Comparison of ENCODE assay signal across 22 cellular contexts in the genomic region with DNA sequence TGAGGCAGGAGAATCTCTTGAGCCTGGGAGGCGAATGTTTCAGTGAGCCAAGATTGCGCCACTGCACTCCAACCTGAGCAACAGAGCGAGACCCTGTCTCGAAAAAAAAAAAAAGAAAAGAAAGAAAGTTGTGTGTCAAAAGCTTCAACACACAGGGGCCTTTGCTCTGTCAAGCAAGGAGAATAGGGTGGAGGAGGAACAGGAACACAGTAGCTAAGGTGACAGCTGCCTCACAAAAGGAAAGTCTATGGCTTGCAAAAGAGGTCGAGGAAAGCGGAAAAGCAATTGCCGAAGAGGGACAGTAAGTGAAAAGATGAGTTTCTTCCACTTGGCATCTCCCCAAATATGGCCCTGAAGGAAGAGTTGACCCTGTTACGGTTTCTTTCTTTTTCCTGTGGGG. TPM values are rescaled to one million over a fixed set of nuclear protein-coding genes. Genes with fewer than 3 reads are reported as not detected.
A peak's percentile ranks its signal among the peaks of the same experiment; 100 is the strongest.
DNase-seq lines count a peak whose midpoint lies in the region; ATAC-seq and TF ChIP-seq lines count a peak whose summit lies in the region.
"Had no signal": no experiment of that assay in that cellular context is flagged by ENCODE, and none has a peak within 500 bp of the region (broad histone marks: within the 10 kb centered on the region; RNA-seq: fewer than 3 reads in every experiment).

No MANE protein-coding gene starts in this region.

- no peaks in the 10 kb centered on the region for H3K27me3 Mint-ChIP-seq in CD4-positive, CD25-positive, alpha-beta regulatory T cell
- no peaks in the 10 kb centered on the region for H3K27me3 Mint-ChIP-seq in natural killer cell treated with Interleukin-12 subunit alpha and Interleukin-12 subunit beta and Interleukin-15 and Interleukin-18, amount 100 ng/mL, for 72 hours

- H3K27ac ChIP-seq in CD4-positive, CD25-positive, alpha-beta regulatory T cell (ENCODE audit: insufficient read depth, low read length, poor library complexity, severe bottlenecking) = peak overlapping the region; percentile 60
- H3K27ac ChIP-seq: adrenal gland, heart left ventricle, HL-60, PC-9, SK-N-MC, tibial nerve had no signal

- no peaks in the 10 kb centered on the region for H3K9me3 ChIP-seq in CD4-positive, CD25-positive, alpha-beta regulatory T cell (ENCODE audit: control insufficient read depth in 2 of 2, low read length in 2 of 2)
- H3K9me3 ChIP-seq: adrenal gland, heart left ventricle, tibial nerve had no signal

- peaks cover 99% of the 10 kb centered on the region for H3K4me1 ChIP-seq in CD4-positive, CD25-positive, alpha-beta regulatory T cell (ENCODE audit: control insufficient read depth, insufficient read depth, low read length, poor library complexity, severe bottlenecking)
- H3K4me1 ChIP-seq: adrenal gland had no signal

- DNase-seq in CD4-positive, CD25-positive, alpha-beta regulatory T cell = peak in 1 of 3 donors; percentile 46
- DNase-seq in GM12865 (ENCODE audit: low read depth) (peak; percentile 16), NCI-H146 (lab: John Stamatoyannopoulos, UW) (no peak), LoVo (ENCODE audit: low spot score) (no peak), KG1 (lab: John Stamatoyannopoulos, UW) (no peak)
- no peak for DNase-seq in activated naive CD4-positive, alpha-beta T cell treated with anti-CD3 and anti-CD28 coated beads, Interleukin-2, amount 50 U/mL, for 72 hours (ENCODE audit: low spot score in 2 of 2)
- DNase-seq in natural killer cell treated with Interleukin-12 subunit alpha and Interleukin-12 subunit beta and Interleukin-15 and Interleukin-18, amount 100 ng/mL, for 72 hours (ENCODE audit: low spot score) = no peak
- DNase-seq: adrenal gland; caudate nucleus; effector CD4-positive, alpha-beta T cell; heart left ventricle; NCI-H1092; NCI-H2171; PC-9 had no signal

- ATAC-seq in CD4-positive, CD25-positive, alpha-beta regulatory T cell (ENCODE audit: low read depth in 2 of 2) = no peak
- ATAC-seq in activated naive CD4-positive, alpha-beta T cell treated with anti-CD3 and anti-CD28 coated beads, Interleukin-2, amount 50 U/mL, for 72 hours = peak in 1 of 2 donors; percentile 8
- ATAC-seq in natural killer cell treated with Interleukin-12 subunit alpha and Interleukin-12 subunit beta and Interleukin-15 and Interleukin-18, amount 100 ng/mL, for 72 hours = no peak
- no peak for ATAC-seq in GM18873 (IDR thresholded peaks at IDR 0.05; ENCODE audit: low FRiP score, unreplicated experiment)
- ATAC-seq: heart left ventricle, sciatic nerve had no signal

- peak overlapping the region; percentile 42 to 82 (median 74) for H3K4me3 Mint-ChIP-seq in CD4-positive, CD25-positive, alpha-beta regulatory T cell
- H3K4me3 Mint-ChIP-seq in natural killer cell treated with Interleukin-12 subunit alpha and Interleukin-12 subunit beta and Interleukin-15 and Interleukin-18, amount 100 ng/mL, for 72 hours = peak overlapping the region; percentile 74
- H3K4me3 Mint-ChIP-seq: GM23338 had no signal

- H3K4me1 Mint-ChIP-seq in CD4-positive, CD25-positive, alpha-beta regulatory T cell = peaks cover 34 to 63% (median 53%) of the 10 kb centered on the region in 4 donors
- peaks cover 38 to 59% of the 10 kb centered on the region in 2 donors for H3K4me1 Mint-ChIP-seq in natural killer cell treated with Interleukin-12 subunit alpha and Interleukin-12 subunit beta and Interleukin-15 and Interleukin-18, amount 100 ng/mL, for 72 hours (ENCODE audit: low read depth in 2 of 2)

- H3K9me3 Mint-ChIP-seq in CD4-positive, CD25-positive, alpha-beta regulatory T cell = no peaks in the 10 kb centered on the region
- H3K9me3 Mint-ChIP-seq in activated naive CD4-positive, alpha-beta T cell treated with anti-CD3 and anti-CD28 coated beads, Interleukin-2, amount 50 U/mL, for 72 hours = no peaks in the 10 kb centered on the region
- peaks cover 2% of the 10 kb centered on the region for H3K9me3 Mint-ChIP-seq in natural killer cell treated with Interleukin-12 subunit alpha and Interleukin-12 subunit beta and Interleukin-15 and Interleukin-18, amount 100 ng/mL, for 72 hours
- H3K9me3 Mint-ChIP-seq: GM23338 had no signal

- H3K27ac Mint-ChIP-seq in CD4-positive, CD25-positive, alpha-beta regulatory T cell = peak overlapping the region; percentile 90 to 99 (median 93)
- H3K27ac Mint-ChIP-seq in activated naive CD4-positive, alpha-beta T cell treated with anti-CD3 and anti-CD28 coated beads, Interleukin-2, amount 50 U/mL, for 72 hours = peak overlapping the region; percentile 95 to 98
- H3K27ac Mint-ChIP-seq in natural killer cell treated with Interleukin-12 subunit alpha and Interleukin-12 subunit beta and Interleukin-15 and Interleukin-18, amount 100 ng/mL, for 72 hours = peak overlapping the region; percentile 72 to 85

- no peaks in the 10 kb centered on the region for H3K36me3 ChIP-seq in CD4-positive, CD25-positive, alpha-beta regulatory T cell (ENCODE audit: control insufficient read depth, insufficient read depth, low read length)
- H3K36me3 ChIP-seq: adrenal gland, heart left ventricle, tibial nerve had no signal

- H3K4me3 ChIP-seq in CD4-positive, CD25-positive, alpha-beta regulatory T cell (ENCODE audit: low read depth, low read length) = peak overlapping the region; percentile 58
- no peak overlapping the region for H3K4me3 ChIP-seq in GM12865 (ENCODE audit: low read depth, low read length)
- H3K4me3 ChIP-seq: adrenal gland, GM23338, heart left ventricle, PC-9, SK-N-MC, tibial nerve had no signal

- H3K27me3 ChIP-seq in CD4-positive, CD25-positive, alpha-beta regulatory T cell (ENCODE audit: control insufficient read depth, insufficient read depth, low read length) = no peaks in the 10 kb centered on the region
- H3K27me3 ChIP-seq: tibial nerve had no signal

- no peak for TF ChIP-seq CTCF in GM12865 (IDR thresholded peaks at IDR 0.05; ENCODE audit: insufficient read depth, low read depth, low read length, missing control alignments)

- peaks cover 10% of the 10 kb centered on the region for H3K36me3 Mint-ChIP-seq in CD4-positive, CD25-positive, alpha-beta regulatory T cell
- H3K36me3 Mint-ChIP-seq in activated naive CD4-positive, alpha-beta T cell treated with anti-CD3 and anti-CD28 coated beads, Interleukin-2, amount 50 U/mL, for 72 hours = peaks cover 0 to 13% of the 10 kb centered on the region in 2 donors
- H3K36me3 Mint-ChIP-seq in natural killer cell treated with Interleukin-12 subunit alpha and Interleukin-12 subunit beta and Interleukin-15 and Interleukin-18, amount 100 ng/mL, for 72 hours = no peaks in the 10 kb centered on the region

RNA-seq across cellular contexts. Expression of gene TMA7B, which starts 26.5 kb away (rescaled TPM):
- total RNA-seq in CD4-positive, CD25-positive, alpha-beta regulatory T cell = 13.0 TPM
- polyA plus RNA-seq in CD4-positive, CD25-positive, alpha-beta regulatory T cell = 1 to 10 TPM in 3 of 4 donors, under 1 TPM in 1; 0.91 to 1.8 (median 1.5) TPM
- total RNA-seq in activated naive CD4-positive, alpha-beta T cell treated with anti-CD3 and anti-CD28 coated beads, Interleukin-2, amount 50 U/mL, for 72 hours = 1 to 10 TPM; 2.4 to 2.5 TPM
- total RNA-seq in natural killer cell treated with Interleukin-12 subunit alpha and Interleukin-12 subunit beta and Interleukin-15 and Interleukin-18, amount 100 ng/mL, for 72 hours = 1 to 10 TPM in 1 of 2 donors, under 1 TPM in 1; 0.86 to 2.8 TPM
- total RNA-seq: adrenal gland, GM23338, mesenteric fat pad, osteoblast, PC-9, tibial nerve had no signal
- polyA plus RNA-seq: GM23338, heart left ventricle had no signal

RNA-seq across cellular contexts. Expression of gene GRAP2, which starts 32.9 kb away (rescaled TPM):
- 160 TPM for total RNA-seq in CD4-positive, CD25-positive, alpha-beta regulatory T cell
- polyA plus RNA-seq in CD4-positive, CD25-positive, alpha-beta regulatory T cell = 10 to 100 TPM; 48.9 to 79.2 (median 52.2) TPM
- total RNA-seq in activated naive CD4-positive, alpha-beta T cell treated with anti-CD3 and anti-CD28 coated beads, Interleukin-2, amount 50 U/mL, for 72 hours = 10 to 100 TPM; 42.4 to 54.6 TPM
- 10 to 100 TPM; 13.2 to 36.4 TPM for total RNA-seq in natural killer cell treated with Interleukin-12 subunit alpha and Interleukin-12 subunit beta and Interleukin-15 and Interleukin-18, amount 100 ng/mL, for 72 hours
- total RNA-seq: osteoblast, PC-9 had no signal
- polyA plus RNA-seq: GM23338 had no signal

RNA-seq across cellular contexts. Expression of gene ENTHD1, which starts 40.2 kb away (rescaled TPM):
- total RNA-seq in CD4-positive, CD25-positive, alpha-beta regulatory T cell = not detected
- under 1 TPM; 0.13 to 0.32 (median 0.18) TPM for polyA plus RNA-seq in CD4-positive, CD25-positive, alpha-beta regulatory T cell
- 1 to 10 TPM in 1 of 2 donors, under 1 TPM in 1; 0.31 to 1.5 TPM for total RNA-seq in activated naive CD4-positive, alpha-beta T cell treated with anti-CD3 and anti-CD28 coated beads, Interleukin-2, amount 50 U/mL, for 72 hours
- total RNA-seq in natural killer cell treated with Interleukin-12 subunit alpha and Interleukin-12 subunit beta and Interleukin-15 and Interleukin-18, amount 100 ng/mL, for 72 hours = not detected
- total RNA-seq: GM23338, heart left ventricle, mesenteric fat pad, osteoblast, PC-9 had no signal
- polyA plus RNA-seq: adrenal gland, GM23338, heart left ventricle had no signal
